In the genomic region with DNA sequence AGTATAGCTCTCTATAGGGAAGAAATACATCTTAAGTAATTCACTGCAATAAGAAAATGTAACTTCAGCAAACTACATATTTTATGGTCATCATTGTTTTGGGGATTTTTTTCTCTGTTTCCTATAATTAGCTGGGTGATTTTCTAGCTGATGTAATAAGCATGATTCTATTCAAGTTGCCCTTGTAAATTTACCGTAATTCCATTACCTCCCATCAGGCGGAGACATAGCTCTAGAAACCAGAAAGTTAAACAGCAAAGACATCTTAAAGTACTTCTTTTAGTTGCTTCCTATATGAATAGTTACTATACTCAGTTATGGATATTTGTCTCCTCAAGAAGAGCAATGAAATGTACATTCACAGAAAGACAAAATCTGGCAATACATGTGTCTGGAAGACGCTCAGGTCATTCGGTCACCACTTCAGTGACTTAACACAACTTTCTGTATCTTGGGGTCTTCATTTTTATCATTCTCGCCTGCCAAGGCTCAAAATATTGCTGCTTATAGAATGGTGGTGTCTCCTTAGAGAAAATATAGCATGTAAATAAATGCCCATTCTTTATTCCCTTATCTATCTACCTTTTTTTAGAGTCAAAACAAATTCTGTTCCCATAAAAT, we compare ENCODE assay signal across 8 cellular contexts.
DNase-seq lines count a peak whose midpoint lies in the region; ATAC-seq, FAIRE-seq and TF ChIP-seq lines count a peak whose summit lies in the region.

No MANE protein-coding gene starts in this region.

- no peaks in the 10 kb centered on the region for H3K27me3 ChIP-seq in BJ (ENCODE audit: control insufficient read depth, insufficient read depth, low read length)
- H3K27me3 ChIP-seq in endothelial cell of umbilical vein (ENCODE audit: control insufficient read depth in 2 of 2, insufficient read depth in 2 of 2, low read length in 2 of 2): peaks cover 0 to 1% of the 10 kb centered on the region in 2 experiments
- H3K27me3 ChIP-seq in smooth muscle cell (ENCODE audit: low read depth): no peaks in the 10 kb centered on the region

- intact Hi-C loops in endothelial cell of umbilical vein (cut with micrococcal nuclease): loop anchor here (1.0 to 2.0 kb wide), 6 partner anchors 12 to 1154 kb away; no protein-coding TSS in a partner anchor

- no peak overlapping the region for H3K9ac ChIP-seq in endothelial cell of umbilical vein (replicated peaks; ENCODE audit: extremely low read depth, insufficient read depth, low read length)
- no peak overlapping the region for H3K9ac ChIP-seq in smooth muscle cell (ENCODE audit: low read depth)

- peak; percentile 25 for DNase-seq in BJ (ENCODE audit: low read depth)
- peak; percentile 70 for DNase-seq in NCI-H69 (lab: John Stamatoyannopoulos, UW)
- peak; percentile 90 for DNase-seq in endothelial cell of umbilical vein (ENCODE audit: low read depth, low spot score)
- no peak for DNase-seq in smooth muscle cell (lab: John Stamatoyannopoulos, UW; ENCODE audit: unreplicated experiment)
- DNase-seq in midbrain (lab: John Stamatoyannopoulos, UW): no peak
- DNase-seq in COLO668 (lab: John Stamatoyannopoulos, UW; ENCODE audit: unreplicated experiment): no peak

- no TSS peak for BruUV-seq in endothelial cell of umbilical vein (replicated peaks; lab: Mats Ljungman, UMichigan)

- ATAC-seq in GM18858 (IDR thresholded peaks at IDR 0.05; ENCODE audit: unreplicated experiment): peak; percentile 87
- peak; percentile 77 for ATAC-seq in HG03108 (IDR thresholded peaks at IDR 0.05; ENCODE audit: unreplicated experiment)

- POLR2A ChIA-PET in BJ (lab: Charles Lee): no interaction called here
- POLR2A ChIA-PET in endothelial cell of umbilical vein (lab: Charles Lee): interaction anchor here (0.6 kb wide), 1 partner anchor 87 kb away, joined by 3 read pairs; no protein-coding TSS in a partner anchor

- H3K27ac ChIP-seq in endothelial cell of umbilical vein (ENCODE audit: insufficient read depth, low read depth, low read length): no peak overlapping the region
- peak overlapping the region; percentile 37 for H3K27ac ChIP-seq in smooth muscle cell (ENCODE audit: low read depth)

- H3K9me3 ChIP-seq in endothelial cell of umbilical vein (replicated peaks; ENCODE audit: control insufficient read depth, insufficient read depth, low read length) (no peaks in the 10 kb centered on the region), smooth muscle cell (replicated peaks; ENCODE audit: low read depth) (no peaks in the 10 kb centered on the region)

- H3K79me2 ChIP-seq in endothelial cell of umbilical vein (ENCODE audit: control insufficient read depth, insufficient read depth, low read length) (no peaks in the 10 kb centered on the region), smooth muscle cell (ENCODE audit: low read depth) (no peaks in the 10 kb centered on the region)

- no peaks in the 10 kb centered on the region for H3K36me3 ChIP-seq in BJ (ENCODE audit: control insufficient read depth, insufficient read depth, low read length)
- no peaks in the 10 kb centered on the region for H3K36me3 ChIP-seq in endothelial cell of umbilical vein (ENCODE audit: control insufficient read depth in 2 of 2, extremely low read depth in 1 of 2, insufficient read depth in 2 of 2, low read length in 2 of 2)
- H3K36me3 ChIP-seq in smooth muscle cell (ENCODE audit: low read depth): no peaks in the 10 kb centered on the region

- TF ChIP-seq CTCF in BJ (IDR thresholded peaks at IDR 0.05; ENCODE audit: insufficient read depth, low read depth, low read length): peak; percentile 49
- peak; percentile 48 to 53 for TF ChIP-seq CTCF in endothelial cell of umbilical vein (IDR thresholded peaks at IDR 0.05; ENCODE audit: extremely low read depth in 1 of 2, insufficient read depth in 1 of 2, low read depth in 1 of 2, low read length in 2 of 2)
- peak; percentile 66 for TF ChIP-seq CTCF in smooth muscle cell (IDR thresholded peaks at IDR 0.05; ENCODE audit: borderline replicate concordance, insufficient read depth, poor library complexity, severe bottlenecking)

- no peaks in the 10 kb centered on the region for H3F3A ChIP-seq in smooth muscle cell (ENCODE audit: low read depth)

- H3K4me3 ChIP-seq in BJ (ENCODE audit: low read depth, low read length) (no peak overlapping the region), endothelial cell of umbilical vein (replicated peaks in 1 of 3; ENCODE audit: insufficient read depth in 1 of 3, low read depth in 1 of 3, low read length in 3 of 3) (no peak overlapping the region), smooth muscle cell (no peak overlapping the region)

- 60% methylated on average over 5 of the region's 5 CpGs for WGBS in smooth muscle cell (ENCODE audit: low lambda C conversion rate)

- H4K20me1 ChIP-seq in endothelial cell of umbilical vein (replicated peaks; ENCODE audit: control insufficient read depth, extremely low read depth, insufficient read depth, low read length): no peaks in the 10 kb centered on the region
- H4K20me1 ChIP-seq in smooth muscle cell (ENCODE audit: low read depth): no peaks in the 10 kb centered on the region

- no peaks in the 10 kb centered on the region for H3K4me1 ChIP-seq in endothelial cell of umbilical vein (ENCODE audit: control insufficient read depth, extremely low read depth, insufficient read depth, low read length)
- peaks cover 5% of the 10 kb centered on the region for H3K4me1 ChIP-seq in smooth muscle cell (ENCODE audit: low read depth)

- H2AFZ ChIP-seq in endothelial cell of umbilical vein (ENCODE audit: low read depth, low read length) (no peak overlapping the region), smooth muscle cell (ENCODE audit: low read depth) (peak overlapping the region; percentile 8)

- peak; percentile 26 for FAIRE-seq in endothelial cell of umbilical vein (lab: Jason Lieb, UNC)

- CTCF ChIA-PET in BJ (lab: Yijun Ruan, JAX) (interaction anchor here (0.6 to 3.6 kb wide), 3 partner anchors 87 to 1183 kb away, joined by 3 to 18 read pairs (median 3); no protein-coding TSS in a partner anchor), endothelial cell of umbilical vein (lab: Charles Lee) (interaction anchor here (0.7 to 11.7 kb wide), 33 partner anchors 8 to 1156 kb away, joined by 3 to 370 read pairs (median 4); a partner anchor contains a TSS)

- dilution Hi-C loops in endothelial cell of umbilical vein (cut with MboI; ENCODE audit: extremely low pct_ligation_motif_present, low sequenced_read_pairs): no loop called here

- no peak for TF ChIP-seq POLR2A in endothelial cell of umbilical vein (IDR thresholded peaks at IDR 0.05; ENCODE audit: low read depth, low read length)

- H3K4me2 ChIP-seq in endothelial cell of umbilical vein (ENCODE audit: insufficient read depth, low read length): no peak overlapping the region
- peak overlapping the region; percentile 52 for H3K4me2 ChIP-seq in smooth muscle cell

- no peaks in the 10 kb centered on the region for H3K9me1 ChIP-seq in endothelial cell of umbilical vein (replicated peaks; ENCODE audit: control insufficient read depth, extremely low read depth, insufficient read depth, low read length)

TF ChIP-seq in endothelial cell of umbilical vein, 7 proteins besides CTCF, POLR2A, EP300 and RAD21:
- TF ChIP-seq GATA2 (IDR thresholded peaks at IDR 0.05; ENCODE audit: insufficient read depth, insufficient read length, low read depth, low read length): no peak

Comparison
In these comparisons a context has a peak if more than half of its experiments do, and no peak if none do; other contexts are left out.
1. DNase-seq: peak in BJ (single experiment), NCI-H69 (single experiment) and endothelial cell of umbilical vein (single experiment); none in smooth muscle cell (single experiment), midbrain (single experiment) and COLO668 (single experiment).
2. Peak in every context shown above with its lines, with median percentiles within 50 percentile points of each other: CTCF ChIP-seq.